14 cellular contexts compared by ENCODE assay signal in the genomic region with DNA sequence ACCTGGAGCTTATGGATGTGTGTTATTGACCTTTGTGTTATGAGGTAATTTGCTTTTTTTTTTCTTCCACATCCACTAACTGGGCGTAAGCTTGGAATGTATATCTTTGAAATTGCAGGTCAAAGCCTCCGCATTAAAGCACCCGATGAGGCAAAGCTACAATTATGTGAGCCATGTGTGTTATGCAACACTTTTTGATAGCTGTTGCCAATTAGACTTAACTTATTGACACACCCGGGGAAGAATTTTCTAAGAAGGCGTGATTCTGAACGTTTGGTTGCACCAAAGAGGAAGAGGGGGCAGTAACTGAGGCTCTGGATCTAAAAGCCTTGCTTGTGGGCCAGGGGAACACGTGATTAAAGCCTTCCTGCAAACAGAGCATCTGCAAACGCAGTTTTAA. TPM values are rescaled to one million over a fixed set of nuclear protein-coding genes. Genes with fewer than 3 reads are reported as not detected.
DNase-seq lines count a peak whose midpoint lies in the region; ATAC-seq, FAIRE-seq and TF ChIP-seq lines count a peak whose summit lies in the region.
"Had no signal": no experiment of that assay in that cellular context is flagged by ENCODE, and none has a peak within 500 bp of the region (broad histone marks: within the 10 kb centered on the region; RNA-seq: fewer than 3 reads in every experiment).

No MANE protein-coding gene starts in this region.

- no peaks in the 10 kb centered on the region for H4K20me1 ChIP-seq in H1 (replicated peaks in 1 of 2; ENCODE audit: control insufficient read depth in 1 of 2, insufficient read depth in 2 of 2, low read length in 2 of 2)

- no peak overlapping the region for H3K4me3 ChIP-seq in H1 (ENCODE audit: extremely low read depth in 1 of 4, insufficient read depth in 2 of 4, low read depth in 3 of 4, low read length in 4 of 4)
- H3K4me3 ChIP-seq in mucosa of descending colon, result no peak overlapping the region
- H3K4me3 ChIP-seq: upper lobe of left lung had no signal

- H2BK15ac ChIP-seq in H1 (ENCODE audit: low read length), result no peak overlapping the region

- intact Hi-C loops in mucosa of descending colon (cut with DNase I, micrococcal nuclease), result no loop called here

- peaks cover 22% of the 10 kb centered on the region for H3K27me3 Mint-ChIP-seq in activated CD8-positive, alpha-beta memory T cell treated with anti-CD3 and anti-CD28 coated beads, Interleukin-2, amount 10 ng/mL, durations not matched to agents 7 days and 5 days
- peaks cover 38% of the 10 kb centered on the region for H3K27me3 Mint-ChIP-seq in stimulated activated memory B cell treated with anti-CD40 and anti-IgM and Interleukin-4, amounts not matched to agents 10 μg/mL and 1 μg/mL and 100 μg/mL, for 72 hours

- no peaks in the 10 kb centered on the region; a peak in 2 of 7 replicates for H3K4me1 ChIP-seq in H1 (replicated peaks in 1 of 4; ENCODE audit: control insufficient read depth in 3 of 4, insufficient read depth in 4 of 4, low read length in 3 of 4)
- peaks cover 2% of the 10 kb centered on the region for H3K4me1 ChIP-seq in mucosa of descending colon (ENCODE audit: low read depth)

- 0 out of 2 replicates have a peak overlapping the region, but pooled peaks have one; percentile 65 for H4K8ac ChIP-seq in H1 (ENCODE audit: extremely low read depth, insufficient read depth, low read length)

- no peak overlapping the region for H2BK120ac ChIP-seq in H1 (replicated peaks; ENCODE audit: low read depth, low read length)

- no peak overlapping the region for H3K4me2 ChIP-seq in H1 (ENCODE audit: insufficient read depth in 1 of 2, low read depth in 2 of 2, low read length in 2 of 2)

- H3K56ac ChIP-seq in H1 (replicated peaks; ENCODE audit: insufficient read length, low read depth, low read length), result no peak overlapping the region

- H3K9me3 ChIP-seq in H1 (ENCODE audit: insufficient read depth in 2 of 2, low read depth in 1 of 2, low read length in 1 of 2) (no peaks in the 10 kb centered on the region), mucosa of descending colon (no peaks in the 10 kb centered on the region)
- H3K9me3 ChIP-seq: upper lobe of left lung had no signal

- no peaks in the 10 kb centered on the region for H3K79me2 ChIP-seq in H1 (ENCODE audit: control insufficient read depth in 1 of 2, insufficient read depth in 2 of 2, low read length in 2 of 2)

- ATAC-seq in mucosa of descending colon (peak; percentile 77), HG02840 (IDR thresholded peaks at IDR 0.05; ENCODE audit: low FRiP score, unreplicated experiment) (no peak)
- no peak for ATAC-seq in activated CD8-positive, alpha-beta memory T cell treated with anti-CD3 and anti-CD28 coated beads, Interleukin-2, amount 10 ng/mL, durations not matched to agents 7 days and 5 days
- ATAC-seq in stimulated activated memory B cell treated with anti-CD40 and anti-IgM and Interleukin-4, amounts not matched to agents 10 μg/mL and 1 μg/mL and 100 μg/mL, for 72 hours, result no peak

- H3K27ac ChIP-seq in H1 (ENCODE audit: low read depth, low read length), result no peak overlapping the region
- H3K27ac ChIP-seq: upper lobe of left lung had no signal

- POLR2A ChIA-PET in H1 (lab: Charles Lee; ENCODE audit: partially characterized antibody), result interaction anchor here (0.9 kb wide), 1 partner anchor 13 kb away, joined by 5 read pairs; no protein-coding TSS in a partner anchor

- no peak overlapping the region for H3K4me3 Mint-ChIP-seq in activated CD8-positive, alpha-beta memory T cell treated with anti-CD3 and anti-CD28 coated beads, Interleukin-2, amount 10 ng/mL, durations not matched to agents 7 days and 5 days
- no peak overlapping the region for H3K4me3 Mint-ChIP-seq in stimulated activated memory B cell treated with anti-CD40 and anti-IgM and Interleukin-4, amounts not matched to agents 10 μg/mL and 1 μg/mL and 100 μg/mL, for 72 hours
- H3K4me3 Mint-ChIP-seq: WTC11 had no signal

- DNase-seq in AG08395 (ENCODE audit: low spot score), result peak; percentile 21
- no peak for DNase-seq in H1 (ENCODE audit: low read depth in 1 of 2, low spot score in 2 of 2)
- peak in 1 of 3 donors; percentile 65 for DNase-seq in mucosa of descending colon
- DNase-seq in NCI-H69 (lab: John Stamatoyannopoulos, UW), result no peak
- no peak for DNase-seq in activated CD8-positive, alpha-beta memory T cell treated with anti-CD3 and anti-CD28 coated beads, Interleukin-2, amount 10 ng/mL, durations not matched to agents 7 days and 5 days
- DNase-seq: activated naive CD4-positive, alpha-beta T cell; DMS153; NCI-H2029 treated with DMSO at 0.1 percent for 48 hours; posterior cingulate gyrus had no signal

- TF ChIP-seq RAD21 in Ishikawa (IDR thresholded peaks at IDR 0.05; ENCODE audit: low read depth) (no peak), H1 (IDR thresholded peaks at IDR 0.05 in 1 of 2, conservative IDR thresholded peaks at IDR 0.05 in 1 of 2; ENCODE audit: low read depth in 2 of 2, low read length in 2 of 2) (no peak)

- H3K27ac Mint-ChIP-seq in activated CD8-positive, alpha-beta memory T cell treated with anti-CD3 and anti-CD28 coated beads, Interleukin-2, amount 10 ng/mL, durations not matched to agents 7 days and 5 days, result no peak overlapping the region
- H3K27ac Mint-ChIP-seq in stimulated activated memory B cell treated with anti-CD40 and anti-IgM and Interleukin-4, amounts not matched to agents 10 μg/mL and 1 μg/mL and 100 μg/mL, for 72 hours, result no peak overlapping the region
- H3K27ac Mint-ChIP-seq: WTC11 had no signal

- no peak overlapping the region for H3K18ac ChIP-seq in H1 (ENCODE audit: extremely low read depth, low read length)

- H3K23ac ChIP-seq in H1 (ENCODE audit: insufficient read length), result no peak overlapping the region

- H2BK12ac ChIP-seq in H1 (ENCODE audit: low read depth, low read length), result no peak overlapping the region

- H2BK5ac ChIP-seq in H1 (ENCODE audit: low read depth, low read length), result no peak overlapping the region

- no peaks in the 10 kb centered on the region for H3K79me1 ChIP-seq in H1 (ENCODE audit: low read depth, low read length)

- H2BK20ac ChIP-seq in H1 (ENCODE audit: low read length), result no peak overlapping the region

- no peak overlapping the region for H4K91ac ChIP-seq in H1 (replicated peaks; ENCODE audit: insufficient read length, low read length)

- no peak overlapping the region for H3K14ac ChIP-seq in H1 (ENCODE audit: insufficient read length)

- no peak overlapping the region for H2AK5ac ChIP-seq in H1 (ENCODE audit: low read depth, low read length)

- no peak overlapping the region for H3K9ac ChIP-seq in H1 (replicated peaks in 1 of 4; ENCODE audit: extremely low read depth in 1 of 4, low read depth in 3 of 4, low read length in 3 of 4)

- no peak overlapping the region for H4K5ac ChIP-seq in H1 (ENCODE audit: insufficient read length, low read depth, low read length)

- TF ChIP-seq POLR2A in H1 (IDR thresholded peaks at IDR 0.05; ENCODE audit: control extremely low read depth in 1 of 2, low read depth in 2 of 2, low read length in 2 of 2), result no peak

- 91% methylated on average over 8 of the region's 8 CpGs; no CpG with 5 or more reads in 1 of the 2 experiments for WGBS in H1 (ENCODE audit: extremely low coverage in 1 of 2, insufficient coverage in 1 of 2, insufficient read length in 1 of 2, insufficient replicate concordance in 2 of 2, low coverage in 1 of 2, low lambda C conversion rate in 2 of 2, missing lambda C conversion rate in 1 of 2), 2 experiments

- H3K4ac ChIP-seq in H1 (replicated peaks; ENCODE audit: insufficient read length, low read depth, low read length), result no peak overlapping the region

- H3K27me3 ChIP-seq in H1 (replicated peaks in 1 of 4; ENCODE audit: control insufficient read depth in 3 of 4, extremely low read depth in 1 of 4, insufficient read depth in 3 of 4, low read length in 3 of 4), result no peaks in the 10 kb centered on the region
- H3K27me3 ChIP-seq: upper lobe of left lung had no signal

- no peaks in the 10 kb centered on the region for H3K9me3 Mint-ChIP-seq in activated CD8-positive, alpha-beta memory T cell treated with anti-CD3 and anti-CD28 coated beads, Interleukin-2, amount 10 ng/mL, durations not matched to agents 7 days and 5 days (ENCODE audit: low read depth)
- no peaks in the 10 kb centered on the region for H3K9me3 Mint-ChIP-seq in stimulated activated memory B cell treated with anti-CD40 and anti-IgM and Interleukin-4, amounts not matched to agents 10 μg/mL and 1 μg/mL and 100 μg/mL, for 72 hours
- H3K9me3 Mint-ChIP-seq: WTC11 had no signal

- no peaks in the 10 kb centered on the region for H3K36me3 Mint-ChIP-seq in activated CD8-positive, alpha-beta memory T cell treated with anti-CD3 and anti-CD28 coated beads, Interleukin-2, amount 10 ng/mL, durations not matched to agents 7 days and 5 days
- H3K36me3 Mint-ChIP-seq in stimulated activated memory B cell treated with anti-CD40 and anti-IgM and Interleukin-4, amounts not matched to agents 10 μg/mL and 1 μg/mL and 100 μg/mL, for 72 hours, result peaks cover 6% of the 10 kb centered on the region
- H3K36me3 Mint-ChIP-seq: WTC11 had no signal

- FAIRE-seq in H1 (lab: Jason Lieb, UNC), result no peak

- CTCF ChIA-PET in H1 (lab: Charles Lee; ENCODE audit: partially characterized antibody), result interaction anchor here (0.6 to 1.9 kb wide), 4 partner anchors 9 to 1137 kb away, joined by 3 to 4 read pairs (median 3); a partner anchor contains a TSS
- CTCF ChIA-PET in activated CD8-positive, alpha-beta memory T cell treated with anti-CD3 and anti-CD28 coated beads, Interleukin-2, amount 10 ng/mL, durations not matched to agents 7 days and 5 days (lab: Charles Lee), result interaction anchor here (1.6 kb wide), 1 partner anchor 9 kb away, joined by 4 read pairs; a partner anchor contains a TSS

- TF ChIP-seq CTCF in H1 (IDR thresholded peaks at IDR 0.05; ENCODE audit: control extremely low read depth in 1 of 3, insufficient read depth in 1 of 3, low read depth in 1 of 3, low read length in 3 of 3) (no peak), mucosa of descending colon (IDR thresholded peaks at IDR 0.05) (no peak)

- no peaks in the 10 kb centered on the region for H3K4me1 Mint-ChIP-seq in activated CD8-positive, alpha-beta memory T cell treated with anti-CD3 and anti-CD28 coated beads, Interleukin-2, amount 10 ng/mL, durations not matched to agents 7 days and 5 days
- H3K4me1 Mint-ChIP-seq in stimulated activated memory B cell treated with anti-CD40 and anti-IgM and Interleukin-4, amounts not matched to agents 10 μg/mL and 1 μg/mL and 100 μg/mL, for 72 hours, result peaks cover 5% of the 10 kb centered on the region

- no peak for TF ChIP-seq EP300 in Ishikawa (IDR thresholded peaks at IDR 0.05; ENCODE audit: borderline replicate concordance)
- TF ChIP-seq EP300 in H1 (IDR thresholded peaks at IDR 0.05; ENCODE audit: borderline replicate concordance in 1 of 2, low read depth in 2 of 2, low read length in 2 of 2), result no peak

- H3K23me2 ChIP-seq in H1 (ENCODE audit: low read depth, low read length), result no peaks in the 10 kb centered on the region

- peak overlapping the region; percentile 82; the same call in 1 of the 2 replicates for H2AFZ ChIP-seq in H1 (ENCODE audit: low read length)

- H3K36me3 ChIP-seq in H1 (ENCODE audit: control insufficient read depth in 2 of 4, insufficient read depth in 4 of 4, low read length in 3 of 4), result no peaks in the 10 kb centered on the region
- no peaks in the 10 kb centered on the region for H3K36me3 ChIP-seq in mucosa of descending colon (ENCODE audit: low read depth)
- H3K36me3 ChIP-seq: upper lobe of left lung had no signal

RNA-seq across cellular contexts. Expression of a gene that starts 0.6 kb away (rescaled TPM):
- not detected in 2 replicates for total RNA-seq in H1 (2021; fragmentation: NEBNext Ultra II Directional; extraction: Animal tissue kit (Norgen Biotek cat#: 25700))
- polyA plus RNA-seq in H1 (2011; rRNA removed), result not detected in 2 replicates
- not detected for polyA plus RNA-seq in H1 (2011; cell fraction: cytosol; rRNA removed)
- polyA plus RNA-seq in H1 (2011; cell fraction: nucleus; rRNA removed), result not detected
- not detected in 4 replicates for polyA plus RNA-seq in H1 (2012, experiment 1 of 2)
- not detected for polyA plus RNA-seq in H1 (2012, experiment 2 of 2)
- polyA plus RNA-seq in H1 (2013, experiment 1 of 2), result 0.14 TPM
- polyA plus RNA-seq in H1 (2013, experiment 2 of 2), result 0.07 TPM
- not detected in 2 replicates for polyA minus RNA-seq in H1 (2011; rRNA and poly(A)+ RNA removed)
- not detected for polyA minus RNA-seq in H1 (2011; cell fraction: cytosol; rRNA and poly(A)+ RNA removed)
- not detected for polyA minus RNA-seq in H1 (2011; cell fraction: nucleus; rRNA and poly(A)+ RNA removed)
- total RNA-seq in mucosa of descending colon, result under 1 TPM; 0.52 to 0.80 (median 0.60) TPM
- total RNA-seq in activated CD8-positive, alpha-beta memory T cell treated with anti-CD3 and anti-CD28 coated beads, Interleukin-2, amount 10 ng/mL, durations not matched to agents 7 days and 5 days, result not detected
- total RNA-seq: WTC11 had no signal

RNA-seq across cellular contexts. Expression of a gene that starts 2.7 kb away (rescaled TPM):
- 0.84 and 1.1 TPM in 2 replicates for total RNA-seq in H1 (2021; fragmentation: NEBNext Ultra II Directional; extraction: Animal tissue kit (Norgen Biotek cat#: 25700))
- 0.13 and 0.29 TPM in 2 replicates for polyA plus RNA-seq in H1 (2011; rRNA removed)
- 0.27 TPM for polyA plus RNA-seq in H1 (2011; cell fraction: cytosol; rRNA removed)
- polyA plus RNA-seq in H1 (2011; cell fraction: nucleus; rRNA removed), result not detected
- 0.36 to 0.66 TPM (median 0.38 TPM) in 4 replicates for polyA plus RNA-seq in H1 (2012, experiment 1 of 2)
- not detected for polyA plus RNA-seq in H1 (2012, experiment 2 of 2)
- polyA plus RNA-seq in H1 (2013, experiment 1 of 2), result 0.73 TPM
- 0.90 TPM for polyA plus RNA-seq in H1 (2013, experiment 2 of 2)
- 0.25 TPM in 1 of 2 replicates, not detected in the other for polyA minus RNA-seq in H1 (2011; rRNA and poly(A)+ RNA removed)
- not detected for polyA minus RNA-seq in H1 (2011; cell fraction: cytosol; rRNA and poly(A)+ RNA removed)
- not detected for polyA minus RNA-seq in H1 (2011; cell fraction: nucleus; rRNA and poly(A)+ RNA removed)
- 100 to 1,000 TPM in 1 of 3 donors, 10 to 100 TPM in 2; 69.4 to 114 (median 85.0) TPM for total RNA-seq in mucosa of descending colon
- total RNA-seq in activated CD8-positive, alpha-beta memory T cell treated with anti-CD3 and anti-CD28 coated beads, Interleukin-2, amount 10 ng/mL, durations not matched to agents 7 days and 5 days, result under 1 TPM in 1 of 2 experiments, not detected in 1; 0.33 TPM

RNA-seq across cellular contexts. Expression of a gene that starts 8.8 kb away (rescaled TPM):
- 0.63 and 0.82 TPM in 2 replicates for total RNA-seq in H1 (2021; fragmentation: NEBNext Ultra II Directional; extraction: Animal tissue kit (Norgen Biotek cat#: 25700))
- polyA plus RNA-seq in H1 (2011; rRNA removed), result 0.05 and 0.42 TPM in 2 replicates
- 0.23 TPM for polyA plus RNA-seq in H1 (2011; cell fraction: cytosol; rRNA removed)
- polyA plus RNA-seq in H1 (2011; cell fraction: nucleus; rRNA removed), result 0.30 TPM
- polyA plus RNA-seq in H1 (2012, experiment 1 of 2), result 0.24 to 2.1 TPM (median 0.74 TPM) in 4 replicates
- polyA plus RNA-seq in H1 (2012, experiment 2 of 2), result not detected
- polyA plus RNA-seq in H1 (2013, experiment 1 of 2), result 0.63 TPM
- polyA plus RNA-seq in H1 (2013, experiment 2 of 2), result 0.48 TPM
- polyA minus RNA-seq in H1 (2011; rRNA and poly(A)+ RNA removed), result 0.27 and 0.66 TPM in 2 replicates
- not detected for polyA minus RNA-seq in H1 (2011; cell fraction: cytosol; rRNA and poly(A)+ RNA removed)
- 0.50 TPM for polyA minus RNA-seq in H1 (2011; cell fraction: nucleus; rRNA and poly(A)+ RNA removed)
- total RNA-seq in mucosa of descending colon, result 1 to 10 TPM; 3.7 to 9.8 (median 7.1) TPM
- total RNA-seq in activated CD8-positive, alpha-beta memory T cell treated with anti-CD3 and anti-CD28 coated beads, Interleukin-2, amount 10 ng/mL, durations not matched to agents 7 days and 5 days, result 1 to 10 TPM; 1.3 to 2.3 TPM

RNA-seq across cellular contexts. Expression of a gene that starts 59.7 kb away (rescaled TPM):
- 25.5 and 25.9 TPM in 2 replicates for total RNA-seq in H1 (2021; fragmentation: NEBNext Ultra II Directional; extraction: Animal tissue kit (Norgen Biotek cat#: 25700))
- 11.6 and 18.3 TPM in 2 replicates for polyA plus RNA-seq in H1 (2011; rRNA removed)
- 23.2 TPM for polyA plus RNA-seq in H1 (2011; cell fraction: cytosol; rRNA removed)
- 6.1 TPM for polyA plus RNA-seq in H1 (2011; cell fraction: nucleus; rRNA removed)
- 14.8 to 24.2 TPM (median 16.3 TPM) in 4 replicates for polyA plus RNA-seq in H1 (2012, experiment 1 of 2)
- polyA plus RNA-seq in H1 (2012, experiment 2 of 2), result 20.5 TPM
- 31.5 TPM for polyA plus RNA-seq in H1 (2013, experiment 1 of 2)
- 30.7 TPM for polyA plus RNA-seq in H1 (2013, experiment 2 of 2)
- 3.2 and 6.6 TPM in 2 replicates for polyA minus RNA-seq in H1 (2011; rRNA and poly(A)+ RNA removed)
- polyA minus RNA-seq in H1 (2011; cell fraction: cytosol; rRNA and poly(A)+ RNA removed), result 9.0 TPM
- polyA minus RNA-seq in H1 (2011; cell fraction: nucleus; rRNA and poly(A)+ RNA removed), result 15.9 TPM
- total RNA-seq in mucosa of descending colon, result 10 to 100 TPM; 27.4 to 29.5 (median 27.7) TPM
- 10 to 100 TPM; 18.0 to 18.9 TPM for total RNA-seq in activated CD8-positive, alpha-beta memory T cell treated with anti-CD3 and anti-CD28 coated beads, Interleukin-2, amount 10 ng/mL, durations not matched to agents 7 days and 5 days

Comparison
In these comparisons a context has a peak if more than half of its experiments do, and no peak if none do; other contexts are left out.
1. RNA of a gene that starts 2.7 kb away (total RNA-seq): 69.4 to 114 TPM in mucosa of descending colon; 0.84 to 1.1 TPM in H1 and 0.33 TPM in activated CD8-positive, alpha-beta memory T cell treated with anti-CD3 and anti-CD28 coated beads, Interleukin-2, amount 10 ng/mL, durations not matched to agents 7 days and 5 days; every median in the first group is over 10 times any median in the second.